In the genomic region with DNA sequence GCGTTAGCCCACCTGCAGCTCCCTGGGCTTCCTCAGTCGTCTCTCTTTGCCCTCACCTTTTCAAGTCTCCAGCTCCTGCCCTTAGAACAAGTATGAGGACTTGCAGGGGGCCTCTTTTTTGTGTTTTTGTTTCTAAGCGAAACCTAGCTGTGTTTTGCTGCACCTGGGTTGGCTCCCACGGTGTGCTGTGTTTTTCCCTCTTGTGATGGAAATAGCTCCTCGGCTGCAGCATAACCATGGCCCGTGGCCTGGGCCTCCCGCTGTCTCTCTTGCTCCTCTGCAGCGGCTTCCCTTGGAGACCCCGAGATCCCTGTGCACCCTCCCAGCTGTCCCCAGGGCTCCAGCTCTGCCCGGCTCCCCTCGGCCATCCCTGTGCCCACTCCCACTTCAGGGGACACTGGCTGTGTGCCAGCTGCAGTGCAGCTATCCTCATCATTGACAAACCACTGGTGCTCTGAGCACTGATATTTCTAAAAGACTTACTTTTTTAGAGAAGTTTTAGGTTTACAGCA, we compare ENCODE assay signal across 20 cellular contexts.
"Had no signal": no experiment of that assay in that cellular context is flagged by ENCODE, and none has a peak within 500 bp of the region (broad histone marks: within the 10 kb centered on the region; RNA-seq: fewer than 3 reads in every experiment).

No MANE protein-coding gene starts in this region.

- ATAC-seq: effector memory CD8-positive, alpha-beta T cell; foreskin keratinocyte; heart left ventricle; left lobe of liver; mucosa of descending colon; naive thymus-derived CD8-positive, alpha-beta T cell; right cardiac atrium; stimulated activated effector memory CD8-positive, alpha-beta T cell treated with anti-CD3 and anti-CD28 coated beads, Interleukin-12 subunit alpha, Interleukin-12 subunit beta, amount 100 ng/mL, for 72 hours; stimulated activated naive CD8-positive, alpha-beta T cell treated with anti-CD3 and anti-CD28 coated beads, Interleukin-15, Interleukin-2, amounts not matched to agents 100 U/mL and 50 U/mL, for 24 hours had no signal

- H3K4me1 Mint-ChIP-seq: naive thymus-derived CD8-positive, alpha-beta T cell; stimulated activated effector memory CD8-positive, alpha-beta T cell treated with anti-CD3 and anti-CD28 coated beads, Interleukin-12 subunit alpha, Interleukin-12 subunit beta, amount 100 ng/mL, for 72 hours had no signal

- H3K27ac Mint-ChIP-seq: dendritic cell treated with granulocyte-macrophage colony-stimulating factor and Interleukin-4, amounts not matched to agents 40 ng/mL and 50 ng/mL, for 4 days; effector memory CD8-positive, alpha-beta T cell; naive thymus-derived CD8-positive, alpha-beta T cell; stimulated activated effector memory CD8-positive, alpha-beta T cell treated with anti-CD3 and anti-CD28 coated beads, Interleukin-12 subunit alpha, Interleukin-12 subunit beta, amount 100 ng/mL, for 72 hours; type B pancreatic cell had no signal

- DNase-seq: effector memory CD8-positive, alpha-beta T cell; erythroblast; foreskin keratinocyte; heart left ventricle; hippocampal formation; islet precursor cell; mucosa of descending colon; naive thymus-derived CD8-positive, alpha-beta T cell; ovary; right cardiac atrium; stimulated activated CD4-positive, alpha-beta T cell treated with anti-CD3 and anti-CD28 coated beads, Interleukin-4, amount 100 ng/mL, for 1 hour; stimulated activated CD8-positive, alpha-beta memory T cell treated with anti-CD3 and anti-CD28 coated beads, Interleukin-4, amount 100 ng/mL, for 48 hours; stimulated activated naive CD8-positive, alpha-beta T cell treated with anti-CD3 and anti-CD28 coated beads, Interleukin-15, Interleukin-2, amounts not matched to agents 100 U/mL and 50 U/mL, for 24 hours; thyroid gland had no signal

- H3K9me3 Mint-ChIP-seq: dendritic cell treated with granulocyte-macrophage colony-stimulating factor and Interleukin-4, amounts not matched to agents 40 ng/mL and 50 ng/mL, for 4 days; type B pancreatic cell had no signal

- H3K4me1 ChIP-seq: foreskin keratinocyte, heart left ventricle, suprapubic skin, thyroid gland had no signal

- H3K27me3 Mint-ChIP-seq: dendritic cell treated with granulocyte-macrophage colony-stimulating factor and Interleukin-4, amounts not matched to agents 40 ng/mL and 50 ng/mL, for 4 days; effector memory CD8-positive, alpha-beta T cell had no signal

- H3K36me3 Mint-ChIP-seq: naive thymus-derived CD8-positive, alpha-beta T cell; stimulated activated effector memory CD8-positive, alpha-beta T cell treated with anti-CD3 and anti-CD28 coated beads, Interleukin-12 subunit alpha, Interleukin-12 subunit beta, amount 100 ng/mL, for 72 hours; type B pancreatic cell had no signal

- H3K9me3 ChIP-seq: heart left ventricle, ovary, suprapubic skin, thyroid gland had no signal

- H3K36me3 ChIP-seq: heart left ventricle, ovary, suprapubic skin, thyroid gland had no signal

- H3K4me3 ChIP-seq: heart left ventricle, mucosa of descending colon, ovary, smooth muscle cell, suprapubic skin, thyroid gland had no signal

- H3K27me3 ChIP-seq: foreskin keratinocyte, ovary, thyroid gland had no signal

- H3K27ac ChIP-seq: foreskin keratinocyte, heart left ventricle, ovary, suprapubic skin, thyroid gland had no signal

- H3K4me3 Mint-ChIP-seq: dendritic cell treated with granulocyte-macrophage colony-stimulating factor and Interleukin-4, amounts not matched to agents 40 ng/mL and 50 ng/mL, for 4 days; effector memory CD8-positive, alpha-beta T cell; naive thymus-derived CD8-positive, alpha-beta T cell; stimulated activated effector memory CD8-positive, alpha-beta T cell treated with anti-CD3 and anti-CD28 coated beads, Interleukin-12 subunit alpha, Interleukin-12 subunit beta, amount 100 ng/mL, for 72 hours; type B pancreatic cell had no signal
